Comparison of ENCODE assay signal across 36 cellular contexts in genomic region chr4:69930768-69931167, GRCh38. TPM values are rescaled to one million over a fixed set of nuclear protein-coding genes. Genes with fewer than 3 reads are reported as not detected.
DNase-seq lines count a peak whose midpoint lies in the region; FAIRE-seq and TF ChIP-seq lines count a peak whose summit lies in the region.
"Had no signal": no experiment of that assay in that cellular context is flagged by ENCODE, and none has a peak within 500 bp of the region (broad histone marks: within the 10 kb centered on the region; RNA-seq: fewer than 3 reads in every experiment).

A gene with protein sequence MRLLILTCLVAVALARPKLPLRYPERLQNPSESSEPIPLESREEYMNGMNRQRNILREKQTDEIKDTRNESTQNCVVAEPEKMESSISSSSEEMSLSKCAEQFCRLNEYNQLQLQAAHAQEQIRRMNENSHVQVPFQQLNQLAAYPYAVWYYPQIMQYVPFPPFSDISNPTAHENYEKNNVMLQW (plus strand): TSS chr4:69931068. CDS start chr4:69932556, 1,488 bp downstream.

- peak; percentile 60 for FAIRE-seq in islet of Langerhans (lab: Jason Lieb, UNC)
- FAIRE-seq: A549, D721Med had no signal

- TF ChIP-seq CTCF in GM13976 (IDR thresholded peaks at IDR 0.05; ENCODE audit: borderline replicate concordance, control extremely low read depth, extremely low read depth, insufficient read depth, missing control alignments): no peak

- DNase-seq in mesenteric fat pad (ENCODE audit: low spot score): no peak
- no peak for DNase-seq in GM13976 (ENCODE audit: low spot score)
- no peak for DNase-seq in T1000 (lab: John Stamatoyannopoulos, UW)
- no peak for DNase-seq in NCI-H774 (lab: John Stamatoyannopoulos, UW)
- DNase-seq: 8988T; ACHN; AML-193; BE2C; C1 segment of cervical spinal cord; Caco-2; Calu3; CD4-positive, alpha-beta memory T cell; CD4-positive, alpha-beta T cell; CD4-positive, CD25-positive, alpha-beta regulatory T cell; CD8-positive, alpha-beta memory T cell; CD8-positive, alpha-beta T cell; COR-L47; DMS 273 treated with DMSO at 0.1 percent for 48 hours; DMS153; DMS53; DMS79; DMS79 treated with DMSO at 0.1 percent for 48 hours; DND-41; EL had no signal

- peak within 1 kb of the TSS; percentile 23 for H2AFZ ChIP-seq in ACC112 (ENCODE audit: low read length, unreplicated experiment)

- no peaks in the 10 kb centered on the region for H3K36me3 ChIP-seq in ACC112 (ENCODE audit: insufficient read depth, low read length)
- H3K36me3 ChIP-seq: BE2C; BLaER1; BLaER1 treated with 17β-estradiol and CSF1 and Interleukin-3, amounts not matched to agents 10 nM and 100 nM had no signal

- H3K4me1 ChIP-seq in ACC112 (ENCODE audit: control insufficient read depth, insufficient read depth, low read length, unreplicated experiment): peaks cover 9% of the 10 kb centered on the region
- H3K4me1 ChIP-seq: A549; BE2C; BLaER1; BLaER1 treated with 17β-estradiol and CSF1 and Interleukin-3, amounts not matched to agents 10 nM and 100 nM; Caco-2 had no signal

- H3K27ac ChIP-seq in ACC112 (ENCODE audit: low read depth, low read length): no peak within 1 kb of the TSS
- H3K27ac ChIP-seq: 22Rv1; A549; BLaER1; BLaER1 treated with 17β-estradiol and CSF1 and Interleukin-3, amounts not matched to agents 10 nM and 100 nM; C4-2B had no signal

- no peaks in the 10 kb centered on the region for H3K27me3 ChIP-seq in ACC112 (ENCODE audit: insufficient read depth, low read length)
- H3K27me3 ChIP-seq: BE2C; BLaER1; BLaER1 treated with 17β-estradiol and CSF1 and Interleukin-3, amounts not matched to agents 10 nM and 100 nM had no signal

- in situ Hi-C loops in GM13976 (cut with MboI; ENCODE audit: low sequenced_read_pairs, unreplicated experiment): no loop called here

- H3K4me3 ChIP-seq in ACC112 (ENCODE audit: low read depth, low read length): no peak within 1 kb of the TSS
- H3K4me3 ChIP-seq: A549; BLaER1; BLaER1 treated with 17β-estradiol and CSF1 and Interleukin-3, amounts not matched to agents 10 nM and 100 nM had no signal

- H3K79me2 ChIP-seq in ACC112 (ENCODE audit: control insufficient read depth, insufficient read depth, low read length, unreplicated experiment): no peaks in the 10 kb centered on the region

RNA-seq across cellular contexts. Expression of the gene that starts here (rescaled TPM):
- 32.3 TPM for total RNA-seq in mesenteric fat pad
- total RNA-seq: A172; A673; B cell; Caco-2; Calu3; CD4-positive, alpha-beta memory T cell; CD4-positive, alpha-beta T cell; CD4-positive, CD25-positive, alpha-beta regulatory T cell; CD8-positive, alpha-beta memory T cell; CD8-positive, alpha-beta T cell; Daoy had no signal
